ENCODE assay signal across 8 cellular contexts in the genomic region with DNA sequence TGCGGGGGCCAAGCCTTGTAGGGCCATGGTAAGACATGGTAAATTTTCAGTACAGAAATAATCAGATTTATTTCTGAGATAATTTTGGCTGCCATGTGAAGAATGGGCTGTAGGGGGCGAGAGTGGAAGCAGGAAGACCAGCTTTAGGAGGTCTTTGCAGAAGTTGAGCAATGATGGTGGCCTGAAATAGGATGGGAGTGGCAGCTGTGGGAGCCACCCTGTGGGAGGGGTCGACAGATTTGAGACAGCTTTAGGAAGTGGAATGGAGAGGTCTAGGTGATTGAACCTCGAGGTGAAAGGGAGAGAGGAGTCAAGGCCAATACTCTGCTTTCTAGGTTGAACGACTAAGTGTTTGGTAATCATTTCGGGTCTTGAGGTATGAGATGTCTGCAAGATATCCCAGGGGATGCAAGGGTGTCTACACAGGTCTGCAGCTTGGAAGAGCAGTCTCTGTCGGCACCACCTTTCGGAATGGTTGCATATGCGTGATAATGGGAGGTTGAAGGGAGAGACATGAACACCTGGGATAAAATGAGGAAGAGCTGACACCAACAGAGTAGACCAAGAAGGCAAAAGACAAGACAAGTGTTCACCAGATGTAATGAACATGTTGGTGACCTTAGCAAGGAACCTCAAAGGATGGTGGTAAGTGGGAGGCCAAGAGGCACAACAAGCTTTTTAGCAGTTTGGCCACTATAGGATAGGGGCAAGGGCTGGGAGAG. TPM values are rescaled to one million over a fixed set of nuclear protein-coding genes. Genes with fewer than 3 reads are reported as not detected.
A peak's percentile ranks its signal among the peaks of the same experiment; 100 is the strongest.
DNase-seq lines count a peak whose midpoint lies in the region; ATAC-seq and TF ChIP-seq lines count a peak whose summit lies in the region.

No MANE protein-coding gene starts in this region.

- no peak overlapping the region for H3K4me3 Mint-ChIP-seq in activated CD4-positive, alpha-beta T cell treated with anti-CD3 and anti-CD28 coated beads for 36 hours
- peak overlapping the region; percentile 34 for H3K4me3 Mint-ChIP-seq in T-helper 17 cell
- no peak overlapping the region for H3K4me3 Mint-ChIP-seq in chondrocyte (ENCODE audit: unreplicated experiment)
- peak overlapping the region in 4 of 10 donors; percentile 26 to 52 (median 30) for H3K4me3 Mint-ChIP-seq in naive thymus-derived CD4-positive, alpha-beta T cell

- no peak overlapping the region for H3K4me3 ChIP-seq in naive thymus-derived CD4-positive, alpha-beta T cell (ENCODE audit: low read length)
- H3K4me3 ChIP-seq in lower leg skin (ENCODE audit: low read depth, poor library complexity, severe bottlenecking) = no peak overlapping the region

- peak overlapping the region; percentile 56 for H3K27ac Mint-ChIP-seq in activated CD4-positive, alpha-beta T cell treated with anti-CD3 and anti-CD28 coated beads for 36 hours
- H3K27ac Mint-ChIP-seq in T-helper 17 cell (peak overlapping the region; percentile 89), chondrocyte (ENCODE audit: unreplicated experiment) (no peak overlapping the region)
- H3K27ac Mint-ChIP-seq in naive thymus-derived CD4-positive, alpha-beta T cell = peak overlapping the region; percentile 6 to 96 (median 70)

- TF ChIP-seq POLR2A in lower leg skin (IDR thresholded peaks at IDR 0.05) = no peak

- WGBS in lower leg skin, 2 donors = 46 to 48% methylated on average over 9 of the region's 9 CpGs

- H3K27me3 Mint-ChIP-seq in activated CD4-positive, alpha-beta T cell treated with anti-CD3 and anti-CD28 coated beads for 36 hours = no peaks in the 10 kb centered on the region
- H3K27me3 Mint-ChIP-seq in T-helper 17 cell (no peaks in the 10 kb centered on the region), chondrocyte (ENCODE audit: low read depth) (no peaks in the 10 kb centered on the region)
- H3K27me3 Mint-ChIP-seq in naive thymus-derived CD4-positive, alpha-beta T cell = no peaks in the 10 kb centered on the region

- intact Hi-C loops in activated CD4-positive, alpha-beta T cell treated with anti-CD3 and anti-CD28 coated beads for 36 hours (cut with DNase I, micrococcal nuclease) = loop anchor here (5.0 to 10.0 kb wide), 3 partner anchors 123 to 848 kb away; partner anchors contain the start of genes DCAKD (in 1 of the 2) and GPATCH8 (in 1 of the 2)
- intact Hi-C loops in naive thymus-derived CD4-positive, alpha-beta T cell (cut with micrococcal nuclease) = loop anchor here in 1 of 2 donors (5.0 kb wide), 1 partner anchor 298 kb away; the partner anchor contains the start of gene GPATCH8
- intact Hi-C loops in lower leg skin (cut with DNase I; ENCODE audit: low total_unique reads) = no loop called here

- peak; percentile 85 for TF ChIP-seq CTCF in chondrocyte (IDR thresholded peaks at IDR 0.05)
- TF ChIP-seq CTCF in lower leg skin (IDR thresholded peaks at IDR 0.05) = no peak

- peaks cover 24% of the 10 kb centered on the region for H3K36me3 Mint-ChIP-seq in activated CD4-positive, alpha-beta T cell treated with anti-CD3 and anti-CD28 coated beads for 36 hours (ENCODE audit: low read depth)
- H3K36me3 Mint-ChIP-seq in T-helper 17 cell (ENCODE audit: low read depth) (peaks cover 2% of the 10 kb centered on the region), chondrocyte (ENCODE audit: low read depth) (peaks cover 12% of the 10 kb centered on the region)
- H3K36me3 Mint-ChIP-seq in naive thymus-derived CD4-positive, alpha-beta T cell = peaks cover 5 to 18% (median 10%) of the 10 kb centered on the region in 5 donors

- ATAC-seq in activated CD4-positive, alpha-beta T cell treated with anti-CD3 and anti-CD28 coated beads for 36 hours = no peak
- ATAC-seq in T-helper 17 cell (no peak), GM19467 (IDR thresholded peaks at IDR 0.05; ENCODE audit: unreplicated experiment) (no peak)
- ATAC-seq in naive thymus-derived CD4-positive, alpha-beta T cell = no peak

- peak overlapping the region; percentile 32 for H3K27ac ChIP-seq in naive thymus-derived CD4-positive, alpha-beta T cell (ENCODE audit: low read depth, low read length)

- no peaks in the 10 kb centered on the region for H3K9me3 ChIP-seq in T-helper 17 cell (ENCODE audit: control insufficient read depth, low read length, poor library complexity, severe bottlenecking)
- no peaks in the 10 kb centered on the region for H3K9me3 ChIP-seq in naive thymus-derived CD4-positive, alpha-beta T cell (ENCODE audit: control insufficient read depth in 2 of 3, low read length in 3 of 3)

- no peaks in the 10 kb centered on the region for H3K27me3 ChIP-seq in naive thymus-derived CD4-positive, alpha-beta T cell (ENCODE audit: control insufficient read depth in 2 of 2, insufficient read depth in 2 of 2, low read length in 2 of 2)

- H3K4me1 ChIP-seq in naive thymus-derived CD4-positive, alpha-beta T cell (ENCODE audit: control insufficient read depth in 2 of 2, insufficient read depth in 2 of 2, low read length in 2 of 2) = peaks cover 14 to 17% of the 10 kb centered on the region in 2 donors

- POLR2A ChIA-PET in activated CD4-positive, alpha-beta T cell treated with anti-CD3 and anti-CD28 coated beads for 36 hours (lab: Charles Lee) = interaction anchor here (0.6 kb wide), 2 partner anchors 944 to 1209 kb away, joined by 6 to 7 read pairs; partner anchors contain the start of gene HEXIM1
- POLR2A ChIA-PET in naive thymus-derived CD4-positive, alpha-beta T cell (lab: Charles Lee) = interaction anchor here (1.1 to 12.1 kb wide), 4 partner anchors 12 to 125 kb away, joined by 3 to 319 read pairs (median 66); partner anchors contain the start of genes TMUB2 and UBTF

- DNase-seq in activated CD4-positive, alpha-beta T cell treated with anti-CD3 and anti-CD28 coated beads for 36 hours = peak; percentile 73
- DNase-seq in activated CD4-positive, alpha-beta T cell treated with anti-CD3 and anti-CD28 coated beads for 1 hour = no peak
- DNase-seq in M059J (ENCODE audit: low read depth) (peak; percentile 32), T-helper 17 cell (no peak), chondrocyte (ENCODE audit: low spot score) (no peak), lower leg skin (ENCODE audit: low spot score in 2 of 2) (no peak)
- peak in 7 of 9 donors; percentile 37 to 55 (median 43) for DNase-seq in naive thymus-derived CD4-positive, alpha-beta T cell

- H3K4me1 Mint-ChIP-seq in activated CD4-positive, alpha-beta T cell treated with anti-CD3 and anti-CD28 coated beads for 36 hours = peaks cover 38% of the 10 kb centered on the region
- H3K4me1 Mint-ChIP-seq in T-helper 17 cell = peaks cover 38% of the 10 kb centered on the region
- H3K4me1 Mint-ChIP-seq in chondrocyte (ENCODE audit: low read depth) = peaks cover 18% of the 10 kb centered on the region
- H3K4me1 Mint-ChIP-seq in naive thymus-derived CD4-positive, alpha-beta T cell = peaks cover 28 to 52% (median 46%) of the 10 kb centered on the region in 7 donors

- H3K36me3 ChIP-seq in naive thymus-derived CD4-positive, alpha-beta T cell (ENCODE audit: control insufficient read depth in 2 of 3, insufficient read depth in 3 of 3, low read length in 3 of 3) = peaks cover 10 to 26% (median 11%) of the 10 kb centered on the region in 3 experiments

- CTCF ChIA-PET in activated CD4-positive, alpha-beta T cell treated with anti-CD3 and anti-CD28 coated beads for 36 hours (lab: Charles Lee) = interaction anchor here (0.7 to 3.4 kb wide), 19 partner anchors 10 to 319 kb away, joined by 3 to 28 read pairs (median 4); partner anchors contain the start of genes GRN and TMUB2
- CTCF ChIA-PET in naive thymus-derived CD4-positive, alpha-beta T cell (lab: Charles Lee) = interaction anchor here (0.5 to 1.3 kb wide), 6 partner anchors 8 to 141 kb away, joined by 3 to 6 read pairs (median 3); partner anchors contain the start of gene GRN

- no peaks in the 10 kb centered on the region for H3K9me3 Mint-ChIP-seq in activated CD4-positive, alpha-beta T cell treated with anti-CD3 and anti-CD28 coated beads for 36 hours (ENCODE audit: low read depth)
- no peaks in the 10 kb centered on the region for H3K9me3 Mint-ChIP-seq in chondrocyte (ENCODE audit: low read depth)
- H3K9me3 Mint-ChIP-seq in naive thymus-derived CD4-positive, alpha-beta T cell = peaks cover 0 to 3% (median 0%) of the 10 kb centered on the region in 11 donors

RNA-seq across cellular contexts. Expression of gene ATXN7L3, which starts 4.2 kb away (rescaled TPM):
- 10 to 100 TPM; 66.3 to 70.6 TPM for total RNA-seq in activated CD4-positive, alpha-beta T cell treated with anti-CD3 and anti-CD28 coated beads for 36 hours
- 21.3 and 32.7 TPM in 2 replicates for total RNA-seq in M059J (2014; rRNA removed; shearing (Covaris generic))
- total RNA-seq in T-helper 17 cell (10 to 100 TPM; 97.1 to 97.5 TPM), chondrocyte (79.7 to 100 TPM (median 93.4 TPM) in 3 replicates), lower leg skin (10 to 100 TPM; 62.4 to 77.9 (median 67.8) TPM)
- 100 to 1,000 TPM in 4 of 5 experiments, 10 to 100 TPM in 1; 93.5 to 130 (median 124) TPM for total RNA-seq in naive thymus-derived CD4-positive, alpha-beta T cell
- 10 to 100 TPM; 10.5 to 18.1 TPM for polyA plus RNA-seq in naive thymus-derived CD4-positive, alpha-beta T cell

RNA-seq across cellular contexts. Expression of gene UBTF, which starts 15.6 kb away (rescaled TPM):
- 100 to 1,000 TPM; 127 to 162 TPM for total RNA-seq in activated CD4-positive, alpha-beta T cell treated with anti-CD3 and anti-CD28 coated beads for 36 hours
- 37.8 and 57.5 TPM in 2 replicates for total RNA-seq in M059J (2014; rRNA removed; shearing (Covaris generic))
- total RNA-seq in T-helper 17 cell (100 to 1,000 TPM; 121 to 140 TPM), chondrocyte (62.1 to 108 TPM (median 62.9 TPM) in 3 replicates), lower leg skin (10 to 100 TPM; 62.4 to 70.8 (median 65.7) TPM)
- 100 to 1,000 TPM; 126 to 303 (median 175) TPM for total RNA-seq in naive thymus-derived CD4-positive, alpha-beta T cell
- polyA plus RNA-seq in naive thymus-derived CD4-positive, alpha-beta T cell = 10 to 100 TPM; 49.0 to 84.7 TPM

RNA-seq across cellular contexts. Expression of gene TMUB2, which starts 17.1 kb away (rescaled TPM):
- 10 to 100 TPM; 19.8 to 20.3 TPM for total RNA-seq in activated CD4-positive, alpha-beta T cell treated with anti-CD3 and anti-CD28 coated beads for 36 hours
- total RNA-seq in M059J (2014; rRNA removed; shearing (Covaris generic)) = 36.8 and 37.6 TPM in 2 replicates
- total RNA-seq in T-helper 17 cell (10 to 100 TPM; 52.2 to 53.1 TPM), chondrocyte (34.8 to 37.3 TPM (median 35.9 TPM) in 3 replicates), lower leg skin (10 to 100 TPM; 23.4 to 44.5 (median 34.8) TPM)
- 10 to 100 TPM; 34.9 to 56.0 (median 41.6) TPM for total RNA-seq in naive thymus-derived CD4-positive, alpha-beta T cell
- polyA plus RNA-seq in naive thymus-derived CD4-positive, alpha-beta T cell = 10 to 100 TPM; 21.8 to 24.4 TPM

RNA-seq across cellular contexts. Expression of gene ASB16, which starts 33.4 kb away (rescaled TPM):
- total RNA-seq in activated CD4-positive, alpha-beta T cell treated with anti-CD3 and anti-CD28 coated beads for 36 hours = under 1 TPM; 0.14 TPM
- not detected in 2 replicates for total RNA-seq in M059J (2014; rRNA removed; shearing (Covaris generic))
- total RNA-seq in T-helper 17 cell (not detected), chondrocyte (not detected in 3 replicates), lower leg skin (1 to 10 TPM in 1 of 4 donors, not detected in 3; 1.1 TPM)
- under 1 TPM in 1 of 5 experiments, not detected in 4; 0.34 TPM for total RNA-seq in naive thymus-derived CD4-positive, alpha-beta T cell
- under 1 TPM in 1 of 2 donors, not detected in 1; 0.08 TPM for polyA plus RNA-seq in naive thymus-derived CD4-positive, alpha-beta T cell

Comparison
In these comparisons a context has a peak if more than half of its experiments do, and no peak if none do; other contexts are left out.
1. DNase-seq: peak in activated CD4-positive, alpha-beta T cell treated with anti-CD3 and anti-CD28 coated beads for 36 hours (single experiment), M059J (single experiment) and naive thymus-derived CD4-positive, alpha-beta T cell (7 of 9); none in activated CD4-positive, alpha-beta T cell treated with anti-CD3 and anti-CD28 coated beads for 1 hour (single experiment), T-helper 17 cell (0 of 3), chondrocyte (single experiment) and lower leg skin (0 of 2).